In the genomic region with DNA sequence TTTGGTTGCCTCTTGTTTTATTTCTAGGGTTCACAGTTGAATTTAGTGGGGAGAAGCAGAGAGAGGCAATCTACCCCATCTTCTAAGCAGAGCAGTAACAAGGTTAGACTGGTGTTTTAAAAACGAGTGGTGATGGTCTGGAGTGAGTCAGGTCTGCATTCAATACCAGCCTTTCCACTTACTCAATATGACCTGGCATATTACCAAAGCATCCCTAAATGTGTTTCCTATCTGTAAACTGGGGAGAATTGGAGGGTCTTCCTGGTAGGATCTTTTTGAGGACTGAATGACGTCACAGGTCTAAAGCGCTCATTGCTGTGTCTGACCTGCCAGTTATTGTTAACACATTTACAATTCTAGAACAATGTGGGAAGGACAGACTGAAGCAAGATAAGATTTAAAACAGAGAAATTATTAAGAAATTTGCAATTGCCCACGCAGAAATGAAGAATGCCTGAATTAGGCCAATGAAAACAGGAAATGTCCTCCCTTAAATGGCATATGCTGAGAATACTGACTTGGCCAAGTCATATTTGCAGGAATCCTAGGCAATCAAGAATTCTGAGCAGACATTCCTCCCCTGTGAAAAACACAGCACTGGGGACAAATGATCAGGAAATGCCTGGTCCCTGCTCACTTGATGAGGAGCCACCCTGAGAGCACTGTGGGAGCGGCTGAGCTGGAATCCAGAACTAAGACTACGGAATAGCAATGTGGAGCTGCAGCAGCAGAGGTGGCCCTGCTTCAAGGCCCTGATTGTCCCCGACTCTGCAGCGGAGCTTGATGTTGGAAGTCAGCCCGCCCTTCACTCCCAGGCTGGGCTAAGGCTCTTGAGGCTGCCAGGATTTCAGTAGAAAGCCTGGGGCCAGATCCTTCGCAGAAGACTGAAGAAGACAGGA, we compare ENCODE assay signal across 17 cellular contexts.
A peak's percentile ranks its signal among the peaks of the same experiment; 100 is the strongest.
DNase-seq lines count a peak whose midpoint lies in the region; ATAC-seq and TF ChIP-seq lines count a peak whose summit lies in the region.
"Had no signal": no experiment of that assay in that cellular context is flagged by ENCODE, and none has a peak within 500 bp of the region (broad histone marks: within the 10 kb centered on the region; RNA-seq: fewer than 3 reads in every experiment).

No MANE protein-coding gene starts in this region.

- WGBS in heart right ventricle, 2 donors, result 45 to 58% methylated on average over 10 of the region's 10 CpGs

- in situ Hi-C loops in astrocyte of the cerebellum (cut with HindIII; ENCODE audit: low sequenced_read_pairs), result no loop called here

- ATAC-seq in heart right ventricle (peak; percentile 75 to 90 (median 83)), HG02981 (IDR thresholded peaks at IDR 0.05; ENCODE audit: unreplicated experiment) (no peak), GM21723 (IDR thresholded peaks at IDR 0.05; ENCODE audit: unreplicated experiment) (no peak), GM21526 (IDR thresholded peaks at IDR 0.05; ENCODE audit: low FRiP score, unreplicated experiment) (no peak)
- ATAC-seq: activated T-helper 17 cell treated with anti-CD3 and anti-CD28 coated beads, Interleukin-2, amount 50 U/mL, for 72 hours; CD8-positive, alpha-beta T cell had no signal

- H3K9me3 ChIP-seq in heart right ventricle, result no peaks in the 10 kb centered on the region
- H3K9me3 ChIP-seq: stomach had no signal

- H3K4me3 ChIP-seq in astrocyte of the cerebellum (ENCODE audit: low read depth, low read length) (no peak overlapping the region), heart right ventricle (no peak overlapping the region), retinal pigment epithelial cell (ENCODE audit: low read length) (no peak overlapping the region)
- H3K4me3 ChIP-seq: neural progenitor cell, SK-N-MC, stomach had no signal

- peak overlapping the region in 8 of 10 donors; percentile 7 to 69 (median 54) for H3K27ac ChIP-seq in heart right ventricle
- H3K27ac ChIP-seq: neural progenitor cell, SK-N-MC had no signal

- DNase-seq in Daoy (ENCODE audit: low read depth), result peak; percentile 23
- DNase-seq in astrocyte of the cerebellum (ENCODE audit: low read depth), result peak; percentile 15
- peak; percentile 35 to 37 for DNase-seq in heart right ventricle
- DNase-seq in retinal pigment epithelial cell (ENCODE audit: low read depth), result peak; percentile 8
- DNase-seq in NCI-H510A (lab: John Stamatoyannopoulos, UW), result no peak
- DNase-seq: activated CD4-positive, CD25-positive, alpha-beta regulatory T cell treated with anti-CD3 and anti-CD28 coated beads, Interleukin-2, amount 50 U/mL, for 72 hours; CD8-positive, alpha-beta T cell; NCI-H1048; NCI-H526; stimulated activated CD4-positive, alpha-beta T cell treated with anti-CD3 and anti-CD28 coated beads, Interleukin-4, amount 100 ng/mL, for 1 hour; stomach had no signal

- TF ChIP-seq CTCF in astrocyte of the cerebellum (IDR thresholded peaks at IDR 0.05; ENCODE audit: low read depth, low read length, missing control alignments) (no peak), heart right ventricle (IDR thresholded peaks at IDR 0.05) (no peak), retinal pigment epithelial cell (conservative IDR thresholded peaks at IDR 0.05; ENCODE audit: low read depth, low read length) (no peak)

- peaks cover 0 to 16% (median 7%) of the 10 kb centered on the region in 9 donors for H3K4me1 ChIP-seq in heart right ventricle
- H3K4me1 ChIP-seq: stomach had no signal

- H3K36me3 ChIP-seq in heart right ventricle, result no peaks in the 10 kb centered on the region
- H3K36me3 ChIP-seq: neural progenitor cell, stomach had no signal

- intact Hi-C loops in heart right ventricle (cut with DNase I), result no loop called here

- H3K27me3 ChIP-seq in heart right ventricle, result peaks cover 0 to 6% (median 0%) of the 10 kb centered on the region in 7 donors
- H3K27me3 ChIP-seq: neural progenitor cell, stomach had no signal

Comparison
In these comparisons a context has a peak if more than half of its experiments do, and no peak if none do; other contexts are left out.
1. ATAC-seq: peak in heart right ventricle (8 of 8); none in HG02981 (single experiment), GM21723 (single experiment) and GM21526 (single experiment).